In the genomic region with DNA sequence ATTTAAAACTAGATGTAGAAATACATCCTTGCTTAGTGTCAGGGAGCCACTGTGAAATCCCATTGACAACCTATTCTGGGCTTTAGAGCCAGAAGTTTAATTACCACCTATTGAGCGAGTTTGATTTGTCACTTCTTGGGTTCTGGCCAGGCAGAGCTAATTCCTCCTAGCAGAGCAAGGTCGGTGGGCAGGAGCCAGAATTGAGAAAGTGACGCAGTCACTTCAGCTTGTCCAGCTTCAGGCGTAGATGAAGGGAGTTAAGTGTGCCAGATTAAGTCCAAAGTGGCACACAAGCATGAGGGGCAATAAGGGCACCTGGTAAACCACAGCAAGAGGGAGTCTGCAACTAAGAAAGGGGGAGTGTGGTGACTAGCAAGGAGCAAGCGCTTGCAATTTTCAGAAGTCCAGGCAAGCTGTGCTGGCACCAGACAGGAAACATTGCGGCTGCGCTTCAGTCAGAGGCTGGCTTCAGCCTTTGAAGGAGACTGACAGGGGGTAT, we compare ENCODE assay signal across 8 cellular contexts.
A peak's percentile ranks its signal among the peaks of the same experiment; 100 is the strongest.
DNase-seq lines count a peak whose midpoint lies in the region; ATAC-seq and TF ChIP-seq lines count a peak whose summit lies in the region.

No MANE protein-coding gene starts in this region.

- no peaks in the 10 kb centered on the region for H3K9me2 ChIP-seq in GM23338 (ENCODE audit: insufficient read depth)

- 0 out of 2 replicates have a peak, but pooled peaks cover 4% of the 10 kb centered on the region for H3K79me2 ChIP-seq in GM23338 (replicated peaks; ENCODE audit: insufficient read depth)

- peak overlapping the region; percentile 2; the same call in 1 of the 2 replicates for H3K27ac Mint-ChIP-seq in GM23338
- peak overlapping the region in 2 of 8 donors; percentile 35 to 47 for H3K27ac Mint-ChIP-seq in CD8-positive, alpha-beta memory T cell

- H3K9me3 Mint-ChIP-seq in GM23338, result peaks cover 21% of the 10 kb centered on the region; the same call in 2 of the 3 replicates
- no peaks in the 10 kb centered on the region for H3K9me3 Mint-ChIP-seq in CD8-positive, alpha-beta memory T cell

- H3K36me3 Mint-ChIP-seq in GM23338 (ENCODE audit: low read depth), result peaks cover 17% of the 10 kb centered on the region; the same call in 2 of the 3 replicates
- peaks cover 0 to 4% (median 0%) of the 10 kb centered on the region in 3 donors for H3K36me3 Mint-ChIP-seq in CD8-positive, alpha-beta memory T cell

- CTCF ChIA-PET in CD8-positive, alpha-beta memory T cell (lab: Charles Lee), result no interaction called here

- no peak for DNase-seq in GM23338 (ENCODE audit: low spot score)
- peak; percentile 97 for DNase-seq in NCI-H69 (lab: John Stamatoyannopoulos, UW)
- peak; percentile 47 for DNase-seq in fibroblast of villous mesenchyme (ENCODE audit: low read depth)
- peak; percentile 73 for DNase-seq in putamen (ENCODE audit: low spot score)
- DNase-seq in DMS114 treated with DMSO at 0.1 percent for 48 hours (lab: John Stamatoyannopoulos, UW; ENCODE audit: unreplicated experiment), result no peak
- DNase-seq in CD8-positive, alpha-beta memory T cell, result no peak

- H3F3A ChIP-seq in GM23338 (replicated peaks; ENCODE audit: low read depth), result no peaks in the 10 kb centered on the region

- no peaks in the 10 kb centered on the region for H3K36me3 ChIP-seq in GM23338 (ENCODE audit: insufficient read depth)
- no peaks in the 10 kb centered on the region for H3K36me3 ChIP-seq in CD8-positive, alpha-beta memory T cell (ENCODE audit: insufficient read depth, low read length)

- H3K4me1 Mint-ChIP-seq in GM23338, result peaks cover 20% of the 10 kb centered on the region; the same call in 2 of the 3 replicates
- peaks cover 10 to 23% (median 11%) of the 10 kb centered on the region in 3 donors for H3K4me1 Mint-ChIP-seq in CD8-positive, alpha-beta memory T cell

- peaks cover 2% of the 10 kb centered on the region for H3K27me3 Mint-ChIP-seq in GM23338 (ENCODE audit: insufficient read depth, low read depth, poor library complexity)
- no peaks in the 10 kb centered on the region for H3K27me3 Mint-ChIP-seq in CD8-positive, alpha-beta memory T cell

- ATAC-seq in GM23338 (no peak), GM18511 (IDR thresholded peaks at IDR 0.05; ENCODE audit: unreplicated experiment) (no peak), HG03095 (IDR thresholded peaks at IDR 0.05; ENCODE audit: unreplicated experiment) (no peak)

- TF ChIP-seq CTCF in GM23338 (conservative IDR thresholded peaks at IDR 0.05; ENCODE audit: low read depth in 2 of 2) (no peak), fibroblast of villous mesenchyme (IDR thresholded peaks at IDR 0.05; ENCODE audit: insufficient read depth, low read depth, low read length) (no peak)

- no peak overlapping the region for H2AFZ ChIP-seq in GM23338

- POLR2A ChIA-PET in CD8-positive, alpha-beta memory T cell (lab: Charles Lee), result no interaction called here

- H3K4me3 Mint-ChIP-seq in GM23338, result no peak overlapping the region
- H3K4me3 Mint-ChIP-seq in CD8-positive, alpha-beta memory T cell, result no peak overlapping the region

- H3K27me3 ChIP-seq in GM23338 (ENCODE audit: insufficient read depth), result no peaks in the 10 kb centered on the region
- H3K27me3 ChIP-seq in CD8-positive, alpha-beta memory T cell (ENCODE audit: insufficient read depth, low read length, poor library complexity, severe bottlenecking), result no peaks in the 10 kb centered on the region

- H3K4me2 ChIP-seq in GM23338, result no peak overlapping the region

- H3K9me3 ChIP-seq in CD8-positive, alpha-beta memory T cell (ENCODE audit: low read length), result no peaks in the 10 kb centered on the region

- H3K4me1 ChIP-seq in GM23338 (ENCODE audit: insufficient read depth), result peaks cover 11% of the 10 kb centered on the region; the same call in 1 of the 2 replicates
- peaks cover 4% of the 10 kb centered on the region for H3K4me1 ChIP-seq in CD8-positive, alpha-beta memory T cell (ENCODE audit: insufficient read depth, low read length)

- no peaks in the 10 kb centered on the region for H4K20me1 ChIP-seq in GM23338 (replicated peaks; ENCODE audit: insufficient read depth)

- no peak overlapping the region for H3K4me3 ChIP-seq in GM23338
- no peak overlapping the region for H3K4me3 ChIP-seq in fibroblast of villous mesenchyme (ENCODE audit: low read depth, low read length)
- no peak overlapping the region for H3K4me3 ChIP-seq in CD8-positive, alpha-beta memory T cell (ENCODE audit: low read length)

- H3K27ac ChIP-seq in GM23338 (ENCODE audit: low read depth), result no peak overlapping the region
- H3K27ac ChIP-seq in CD8-positive, alpha-beta memory T cell (ENCODE audit: low read depth, low read length), result no peak overlapping the region

TF ChIP-seq in GM23338, 12 proteins besides CTCF, POLR2A, EP300 and RAD21 (continues in another document):
- TF ChIP-seq STAT1 (IDR thresholded peaks at IDR 0.05; ENCODE audit: unreplicated experiment) (no peak), EZH2phosphoT487 (IDR thresholded peaks at IDR 0.05; ENCODE audit: unreplicated experiment) (no peak), ZNF462 (CRISPR knock-in tag; IDR thresholded peaks at IDR 0.05) (no peak), CREB1 (CRISPR knock-in tag; IDR thresholded peaks at IDR 0.05; ENCODE audit: low read depth) (no peak), ZNF331 (CRISPR knock-in tag; IDR thresholded peaks at IDR 0.05; ENCODE audit: low read depth) (no peak), ZNF114 (CRISPR knock-in tag; IDR thresholded peaks at IDR 0.05) (no peak), JUNB (IDR thresholded peaks at IDR 0.05; ENCODE audit: unreplicated experiment) (no peak)

Comparison
In these comparisons a context has a peak if more than half of its experiments do, and no peak if none do; other contexts are left out.
1. DNase-seq: peak in NCI-H69 (single experiment), fibroblast of villous mesenchyme (single experiment) and putamen (single experiment); none in GM23338 (single experiment), DMS114 treated with DMSO at 0.1 percent for 48 hours (single experiment) and CD8-positive, alpha-beta memory T cell (0 of 5).